27 cellular contexts compared by ENCODE assay signal in the genomic region with DNA sequence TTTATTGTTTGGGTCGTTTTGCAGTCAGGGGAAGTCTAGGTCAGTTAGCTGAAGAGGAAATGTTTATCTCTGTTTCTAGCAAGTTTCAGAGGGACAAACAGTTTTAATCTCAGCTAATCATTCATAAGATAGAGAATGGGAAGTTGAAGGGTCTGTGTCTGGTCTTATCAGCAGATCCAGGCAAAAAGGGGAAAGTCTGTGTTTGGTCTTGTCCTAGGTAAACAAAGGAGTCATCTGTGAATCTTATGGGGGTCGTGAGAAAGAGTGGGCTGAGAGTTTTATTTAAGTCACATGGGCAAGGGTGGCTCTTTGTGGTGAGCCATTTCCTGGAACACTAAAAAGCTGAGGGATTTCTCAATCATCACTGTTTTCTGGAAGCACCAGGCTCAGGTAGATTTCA. TPM values are rescaled to one million over a fixed set of nuclear protein-coding genes. Genes with fewer than 3 reads are reported as not detected.
"Had no signal": no experiment of that assay in that cellular context is flagged by ENCODE, and none has a peak within 500 bp of the region (broad histone marks: within the 10 kb centered on the region; RNA-seq: fewer than 3 reads in every experiment).

No MANE protein-coding gene starts in this region.

- H3K27ac ChIP-seq: brain microvascular endothelial cell, epithelial cell of prostate, esophagus squamous epithelium, left lung, lower lobe of right lung, right lobe of liver, testis, transverse colon had no signal

- H3K36me3 ChIP-seq: brain microvascular endothelial cell, esophagus squamous epithelium, left lung, lower lobe of right lung, right lobe of liver, transverse colon had no signal

- H3K4me1 ChIP-seq: left lung, lower lobe of right lung, right lobe of liver, testis had no signal

- H3K36me3 Mint-ChIP-seq: activated CD4-positive, alpha-beta memory T cell treated with anti-CD3 and anti-CD28 coated beads for 36 hours; activated naive CD4-positive, alpha-beta T cell treated with anti-CD3 and anti-CD28 coated beads, Interleukin-2, amount 10 ng/mL, durations not matched to agents 7 days and 5 days; naive B cell had no signal

- ATAC-seq: left lung; lower lobe of right lung; stimulated activated naive CD8-positive, alpha-beta T cell treated with anti-CD3 and anti-CD28 coated beads, Interleukin-15, Interleukin-2, amounts not matched to agents 100 U/mL and 50 U/mL, for 24 hours; T-helper 17 cell had no signal

- DNase-seq: activated CD4-positive, alpha-beta memory T cell treated with anti-CD3 and anti-CD28 coated beads for 36 hours; activated CD4-positive, alpha-beta T cell treated with anti-CD3 and anti-CD28 coated beads, Interleukin-2, amount 10 ng/mL, durations not matched to agents 24 days and 14 days; activated CD4-positive, CD25-positive, alpha-beta regulatory T cell treated with anti-CD3 and anti-CD28 coated beads, Interleukin-2, amount 50 U/mL, for 72 hours; activated CD8-positive, alpha-beta memory T cell treated with anti-CD3 and anti-CD28 coated beads, Interleukin-2, amount 50 U/mL, for 4 hours; activated gamma-delta T cell; activated naive CD4-positive, alpha-beta T cell treated with anti-CD3 and anti-CD28 coated beads, Interleukin-2, amount 10 ng/mL, durations not matched to agents 7 days and 5 days; activated T-cell treated with anti-CD3 and anti-CD28 coated beads, Interleukin-2, amount 50 U/mL, for 1 hour; amniotic stem cell; brain microvascular endothelial cell; caudate nucleus; endodermal cell; esophagus squamous epithelium; left lung; lower lobe of right lung; naive B cell; right lobe of liver; stimulated activated CD4-positive, alpha-beta T cell treated with anti-CD3 and anti-CD28 coated beads, Interleukin-12 subunit alpha, Interleukin-12 subunit beta, amount 100 ng/mL, for 4 hours; stimulated activated CD4-positive, alpha-beta T cell treated with anti-CD3 and anti-CD28 coated beads, Interleukin-4, amount 100 ng/mL, for 1 hour; stimulated activated naive CD8-positive, alpha-beta T cell treated with anti-CD3 and anti-CD28 coated beads, Interleukin-15, Interleukin-2, amounts not matched to agents 100 U/mL and 50 U/mL, for 24 hours; T-helper 17 cell; testis; transverse colon had no signal

- H3K27me3 ChIP-seq: brain microvascular endothelial cell, right lobe of liver, testis had no signal

- H3K4me3 Mint-ChIP-seq: activated CD4-positive, alpha-beta memory T cell treated with anti-CD3 and anti-CD28 coated beads for 36 hours; activated CD4-positive, alpha-beta T cell treated with anti-CD3 and anti-CD28 coated beads, Interleukin-2, amount 10 ng/mL, durations not matched to agents 24 days and 14 days; activated naive CD4-positive, alpha-beta T cell treated with anti-CD3 and anti-CD28 coated beads, Interleukin-2, amount 10 ng/mL, durations not matched to agents 7 days and 5 days; endodermal cell; naive B cell; T-helper 17 cell had no signal

- FAIRE-seq: astrocyte, frontal cortex, islet of Langerhans had no signal

- H3K9me3 Mint-ChIP-seq: activated CD4-positive, alpha-beta memory T cell treated with anti-CD3 and anti-CD28 coated beads for 36 hours; activated CD4-positive, alpha-beta T cell treated with anti-CD3 and anti-CD28 coated beads, Interleukin-2, amount 10 ng/mL, durations not matched to agents 24 days and 14 days; activated naive CD4-positive, alpha-beta T cell treated with anti-CD3 and anti-CD28 coated beads, Interleukin-2, amount 10 ng/mL, durations not matched to agents 7 days and 5 days; endodermal cell had no signal

- H3K9me3 ChIP-seq: esophagus squamous epithelium, left lung, lower lobe of right lung, right lobe of liver, testis, transverse colon had no signal

- H3K4me3 ChIP-seq: esophagus squamous epithelium, left lung, lower lobe of right lung, right lobe of liver, testis, transverse colon had no signal

- H3K4me1 Mint-ChIP-seq: activated CD4-positive, alpha-beta T cell treated with anti-CD3 and anti-CD28 coated beads, Interleukin-2, amount 10 ng/mL, durations not matched to agents 24 days and 14 days; activated naive CD4-positive, alpha-beta T cell treated with anti-CD3 and anti-CD28 coated beads, Interleukin-2, amount 10 ng/mL, durations not matched to agents 7 days and 5 days; T-helper 17 cell had no signal

- H3K27ac Mint-ChIP-seq: activated CD4-positive, alpha-beta memory T cell treated with anti-CD3 and anti-CD28 coated beads for 36 hours; activated CD4-positive, alpha-beta T cell treated with anti-CD3 and anti-CD28 coated beads, Interleukin-2, amount 10 ng/mL, durations not matched to agents 24 days and 14 days; activated naive CD4-positive, alpha-beta T cell treated with anti-CD3 and anti-CD28 coated beads, Interleukin-2, amount 10 ng/mL, durations not matched to agents 7 days and 5 days; endodermal cell; naive B cell; T-helper 17 cell had no signal

RNA-seq across cellular contexts. Expression of gene SNCAIP, which starts 5.6 kb away (rescaled TPM):
- total RNA-seq: activated CD4-positive, alpha-beta memory T cell treated with anti-CD3 and anti-CD28 coated beads for 36 hours; activated CD4-positive, alpha-beta T cell treated with anti-CD3 and anti-CD28 coated beads, Interleukin-2, amount 10 ng/mL, durations not matched to agents 24 days and 14 days; activated CD8-positive, alpha-beta memory T cell treated with anti-CD3 and anti-CD28 coated beads for 36 hours; T-helper 17 cell had no signal
